28 cellular contexts compared by ENCODE assay signal in genomic region chr1:240099329-240099728, GRCh38. TPM values are rescaled to one million over a fixed set of nuclear protein-coding genes. Genes with fewer than 3 reads are reported as not detected.
DNase-seq lines count a peak whose midpoint lies in the region; ATAC-seq and TF ChIP-seq lines count a peak whose summit lies in the region.
"Had no signal": no experiment of that assay in that cellular context is flagged by ENCODE, and none has a peak within 500 bp of the region (broad histone marks: within the 10 kb centered on the region; RNA-seq: fewer than 3 reads in every experiment).

No MANE protein-coding gene starts in this region.

- H3K4me3 ChIP-seq in ACC112 (ENCODE audit: low read depth, low read length), result peak overlapping the region; percentile 44; the same call in 1 of the 2 replicates
- H3K4me3 ChIP-seq in MG63, result peak overlapping the region; percentile 17
- H3K4me3 ChIP-seq in endodermal cell (ENCODE audit: low read length), result peak overlapping the region; percentile 59
- H3K4me3 ChIP-seq: gastrocnemius medialis, GM12878, K562, Peyer's patch, upper lobe of left lung had no signal

- H3K4me1 ChIP-seq in ACC112 (ENCODE audit: control insufficient read depth, insufficient read depth, low read length, unreplicated experiment) (peaks cover 36% of the 10 kb centered on the region), endodermal cell (ENCODE audit: control insufficient read depth, insufficient read depth, low read length) (peaks cover 11% of the 10 kb centered on the region)
- H3K4me1 ChIP-seq: Caco-2, gastrocnemius medialis, Peyer's patch, upper lobe of left lung had no signal

- 67 to 77% methylated on average over 3 to 5 of the region's 5 CpGs for WGBS in endodermal cell (ENCODE audit: insufficient coverage in 1 of 2, insufficient read length in 1 of 2), 2 experiments

- H3K27me3 ChIP-seq in ACC112 (ENCODE audit: insufficient read depth, low read length) (no peaks in the 10 kb centered on the region), MG63 (no peaks in the 10 kb centered on the region), endodermal cell (ENCODE audit: control insufficient read depth, insufficient read depth, low read length, poor library complexity, severe bottlenecking) (no peaks in the 10 kb centered on the region)
- H3K27me3 ChIP-seq: Peyer's patch, upper lobe of left lung had no signal

- H3K79me2 ChIP-seq in ACC112 (ENCODE audit: control insufficient read depth, insufficient read depth, low read length, unreplicated experiment), result peaks cover 8% of the 10 kb centered on the region

- H3K36me3 ChIP-seq in ACC112 (ENCODE audit: insufficient read depth, low read length) (no peaks in the 10 kb centered on the region), MG63 (peaks cover 46% of the 10 kb centered on the region), endodermal cell (ENCODE audit: control insufficient read depth, insufficient read depth, low read length) (peaks cover 36% of the 10 kb centered on the region)
- H3K36me3 ChIP-seq: gastrocnemius medialis, Peyer's patch, upper lobe of left lung had no signal

- H3K9me3 Mint-ChIP-seq in endodermal cell (no peaks in the 10 kb centered on the region), osteocyte (ENCODE audit: unreplicated experiment) (no peaks in the 10 kb centered on the region)
- H3K9me3 Mint-ChIP-seq: activated naive CD8-positive, alpha-beta T cell treated with anti-CD3 and anti-CD28 coated beads, Interleukin-2, amount 50 U/mL, for 24 hours; nephron; T-cell had no signal

- H3K9me3 ChIP-seq in MG63, result no peaks in the 10 kb centered on the region
- no peaks in the 10 kb centered on the region for H3K9me3 ChIP-seq in endodermal cell (ENCODE audit: control insufficient read depth, low read length)
- H3K9me3 ChIP-seq: Caco-2, gastrocnemius medialis, Peyer's patch, upper lobe of left lung had no signal

- peak overlapping the region; percentile 4 for H3K9ac ChIP-seq in endodermal cell (ENCODE audit: extremely low read depth, low read length, poor library complexity, severe bottlenecking)

- no peak overlapping the region for H3K4me3 Mint-ChIP-seq in endodermal cell
- H3K4me3 Mint-ChIP-seq in osteocyte (ENCODE audit: unreplicated experiment), result no peak overlapping the region
- H3K4me3 Mint-ChIP-seq: activated naive CD8-positive, alpha-beta T cell treated with anti-CD3 and anti-CD28 coated beads, Interleukin-2, amount 50 U/mL, for 24 hours; nephron; T-cell had no signal

- no peak for ATAC-seq in HG03354 (IDR thresholded peaks at IDR 0.05; ENCODE audit: poor library complexity, severe bottlenecking, unreplicated experiment)
- ATAC-seq: activated naive CD8-positive, alpha-beta T cell treated with anti-CD3 and anti-CD28 coated beads, Interleukin-2, amount 50 U/mL, for 24 hours; esophagus mucosa; gastrocnemius medialis; GM12878; K562; left ventricle myocardium superior; sciatic nerve; T-cell had no signal

- H3K27ac Mint-ChIP-seq in endodermal cell (no peak overlapping the region), osteocyte (ENCODE audit: unreplicated experiment) (peak overlapping the region; percentile 60)
- H3K27ac Mint-ChIP-seq: activated naive CD8-positive, alpha-beta T cell treated with anti-CD3 and anti-CD28 coated beads, Interleukin-2, amount 50 U/mL, for 24 hours; nephron; T-cell had no signal

- peaks cover 17% of the 10 kb centered on the region for H3K36me3 Mint-ChIP-seq in endodermal cell (ENCODE audit: low read depth)
- H3K36me3 Mint-ChIP-seq in osteocyte (ENCODE audit: unreplicated experiment), result no peaks in the 10 kb centered on the region
- H3K36me3 Mint-ChIP-seq: T-cell had no signal

- no peak for TF ChIP-seq CTCF in endodermal cell (conservative IDR thresholded peaks at IDR 0.05)
- no peak for TF ChIP-seq CTCF in osteocyte (IDR thresholded peaks at IDR 0.05)

- H3K27ac ChIP-seq in ACC112 (ENCODE audit: low read depth, low read length) (peak overlapping the region; percentile 58; the same call in 1 of the 2 replicates), endodermal cell (ENCODE audit: low read depth, low read length) (no peak overlapping the region)
- H3K27ac ChIP-seq: gastrocnemius medialis, Peyer's patch, upper lobe of left lung had no signal

- H2AFZ ChIP-seq in ACC112 (ENCODE audit: low read length, unreplicated experiment), result no peak overlapping the region

- DNase-seq in MG63 (no peak), endodermal cell (no peak), osteocyte (ENCODE audit: extremely low spot score, unreplicated experiment) (no peak), 8988T (no peak), DMS53 (lab: John Stamatoyannopoulos, UW) (no peak)
- no peak for DNase-seq in stimulated activated CD4-positive, alpha-beta T cell treated with anti-CD3 and anti-CD28 coated beads, Interleukin-4, amount 100 ng/mL, for 1 hour
- DNase-seq: activated effector memory CD4-positive, alpha-beta T cell treated with anti-CD3 and anti-CD28 coated beads, Interleukin-2, amount 50 U/mL, for 16 hours; activated naive CD8-positive, alpha-beta T cell treated with anti-CD3 and anti-CD28 coated beads, Interleukin-2, amount 50 U/mL, for 24 hours; C1 segment of cervical spinal cord; Caco-2; effector memory CD4-positive, alpha-beta T cell; gastrocnemius medialis; left ventricle myocardium superior; midbrain; NCI-H2107; NCI-H510A treated with DMSO at 0.1 percent for 48 hours; Peyer's patch; SIG-M5; T-cell; upper lobe of left lung had no signal

- H3K27me3 Mint-ChIP-seq in endodermal cell (ENCODE audit: insufficient read depth) (no peaks in the 10 kb centered on the region), osteocyte (ENCODE audit: unreplicated experiment) (no peaks in the 10 kb centered on the region)

- H3K4me1 Mint-ChIP-seq in endodermal cell (peaks cover 20% of the 10 kb centered on the region), osteocyte (ENCODE audit: unreplicated experiment) (peaks cover 47% of the 10 kb centered on the region)
- H3K4me1 Mint-ChIP-seq: activated naive CD8-positive, alpha-beta T cell treated with anti-CD3 and anti-CD28 coated beads, Interleukin-2, amount 50 U/mL, for 24 hours; nephron; T-cell had no signal

RNA-seq across cellular contexts. Expression of gene FMN2, which starts 7.6 kb away (rescaled TPM):
- 15.6 and 15.7 TPM in 2 replicates for total RNA-seq in MG63 (2014; rRNA removed; shearing (Covaris generic); ENCODE audit: low replicate concordance)
- total RNA-seq in endodermal cell, result 10 to 100 TPM; 26.9 to 27.2 TPM
- 15.9 TPM for polyA plus RNA-seq in endodermal cell (2013, experiment 1 of 2)
- polyA plus RNA-seq in endodermal cell (2013, experiment 2 of 2), result 17.4 TPM
- total RNA-seq in osteocyte, result 8.6 and 9.3 TPM in 2 replicates
- total RNA-seq: A673, Caco-2, esophagus mucosa, GM12878, left ventricle myocardium superior, T-cell had no signal
